In genomic region chr11:14380947-14381555, GRCh38 we compare ENCODE assay signal across 8 cellular contexts. TPM values are rescaled to one million over a fixed set of nuclear protein-coding genes. Genes with fewer than 3 reads are reported as not detected.
DNase-seq lines count a peak whose midpoint lies in the region; ATAC-seq and TF ChIP-seq lines count a peak whose summit lies in the region.

No MANE protein-coding gene starts in this region.

- DNase-seq in A172 (ENCODE audit: low spot score) (peak; percentile 38), RPMI7951 (ENCODE audit: low read depth) (peak; percentile 65), Right ventricle myocardium inferior (ENCODE audit: missing footprints) (peak; percentile 82), omental fat pad (ENCODE audit: low spot score) (peak; percentile 36)
- DNase-seq in activated naive CD8-positive, alpha-beta T cell treated with anti-CD3 and anti-CD28 coated beads, Interleukin-2, amount 50 U/mL, for 24 hours = peak; percentile 54

- peak overlapping the region; percentile 33 for H3K4me3 ChIP-seq in urinary bladder (ENCODE audit: low read depth, low read length)

- ATAC-seq in GM18520 (IDR thresholded peaks at IDR 0.05; ENCODE audit: unreplicated experiment) = peak; percentile 67
- peak; percentile 78 for ATAC-seq in HG03095 (IDR thresholded peaks at IDR 0.05; ENCODE audit: unreplicated experiment)
- ATAC-seq in activated naive CD8-positive, alpha-beta T cell treated with anti-CD3 and anti-CD28 coated beads, Interleukin-2, amount 50 U/mL, for 24 hours = peak; percentile 81
- ATAC-seq in Right ventricle myocardium inferior = peak; percentile 95
- ATAC-seq in omental fat pad (ENCODE audit: low FRiP score) = peak; percentile 78

- no peak overlapping the region for H3K27ac ChIP-seq in urinary bladder (ENCODE audit: low read depth)

- H3K4me3 Mint-ChIP-seq in activated naive CD8-positive, alpha-beta T cell treated with anti-CD3 and anti-CD28 coated beads, Interleukin-2, amount 50 U/mL, for 24 hours = peak overlapping the region; percentile 71

- no peaks in the 10 kb centered on the region for H3K36me3 Mint-ChIP-seq in activated naive CD8-positive, alpha-beta T cell treated with anti-CD3 and anti-CD28 coated beads, Interleukin-2, amount 50 U/mL, for 24 hours (ENCODE audit: low read depth)

- H3K9me3 Mint-ChIP-seq in activated naive CD8-positive, alpha-beta T cell treated with anti-CD3 and anti-CD28 coated beads, Interleukin-2, amount 50 U/mL, for 24 hours = no peaks in the 10 kb centered on the region

- no peak for TF ChIP-seq CTCF in omental fat pad (IDR thresholded peaks at IDR 0.05)

- H3K27me3 Mint-ChIP-seq in activated naive CD8-positive, alpha-beta T cell treated with anti-CD3 and anti-CD28 coated beads, Interleukin-2, amount 50 U/mL, for 24 hours = peaks cover 21% of the 10 kb centered on the region

- H3K36me3 ChIP-seq in urinary bladder (ENCODE audit: insufficient read depth) = no peaks in the 10 kb centered on the region

- intact Hi-C loops in Right ventricle myocardium inferior (cut with DNase I) = no loop called here

- no peaks in the 10 kb centered on the region for H3K4me1 ChIP-seq in urinary bladder (ENCODE audit: insufficient read depth)

- 2% methylated on average over 54 of the region's 54 CpGs for WGBS in urinary bladder

- peak overlapping the region; percentile 49 for H3K27ac Mint-ChIP-seq in activated naive CD8-positive, alpha-beta T cell treated with anti-CD3 and anti-CD28 coated beads, Interleukin-2, amount 50 U/mL, for 24 hours

- H3K4me1 Mint-ChIP-seq in activated naive CD8-positive, alpha-beta T cell treated with anti-CD3 and anti-CD28 coated beads, Interleukin-2, amount 50 U/mL, for 24 hours = peaks cover 15% of the 10 kb centered on the region

RNA-seq across cellular contexts. Expression of gene RRAS2, which starts 22.1 kb away (rescaled TPM):
- 117 and 138 TPM in 2 replicates for total RNA-seq in A172 (2014; rRNA removed; shearing (Covaris generic))
- total RNA-seq in RPMI7951 (2014; rRNA removed; shearing (Covaris generic)) = 34.9 and 41.1 TPM in 2 replicates
- total RNA-seq in Right ventricle myocardium inferior (29.9 TPM), omental fat pad (10 to 100 TPM; 33.9 to 80.3 (median 70.7) TPM), urinary bladder (46.7 TPM)
- 23.4 TPM for polyA plus RNA-seq in urinary bladder
